8 cellular contexts compared by ENCODE assay signal in the genomic region with DNA sequence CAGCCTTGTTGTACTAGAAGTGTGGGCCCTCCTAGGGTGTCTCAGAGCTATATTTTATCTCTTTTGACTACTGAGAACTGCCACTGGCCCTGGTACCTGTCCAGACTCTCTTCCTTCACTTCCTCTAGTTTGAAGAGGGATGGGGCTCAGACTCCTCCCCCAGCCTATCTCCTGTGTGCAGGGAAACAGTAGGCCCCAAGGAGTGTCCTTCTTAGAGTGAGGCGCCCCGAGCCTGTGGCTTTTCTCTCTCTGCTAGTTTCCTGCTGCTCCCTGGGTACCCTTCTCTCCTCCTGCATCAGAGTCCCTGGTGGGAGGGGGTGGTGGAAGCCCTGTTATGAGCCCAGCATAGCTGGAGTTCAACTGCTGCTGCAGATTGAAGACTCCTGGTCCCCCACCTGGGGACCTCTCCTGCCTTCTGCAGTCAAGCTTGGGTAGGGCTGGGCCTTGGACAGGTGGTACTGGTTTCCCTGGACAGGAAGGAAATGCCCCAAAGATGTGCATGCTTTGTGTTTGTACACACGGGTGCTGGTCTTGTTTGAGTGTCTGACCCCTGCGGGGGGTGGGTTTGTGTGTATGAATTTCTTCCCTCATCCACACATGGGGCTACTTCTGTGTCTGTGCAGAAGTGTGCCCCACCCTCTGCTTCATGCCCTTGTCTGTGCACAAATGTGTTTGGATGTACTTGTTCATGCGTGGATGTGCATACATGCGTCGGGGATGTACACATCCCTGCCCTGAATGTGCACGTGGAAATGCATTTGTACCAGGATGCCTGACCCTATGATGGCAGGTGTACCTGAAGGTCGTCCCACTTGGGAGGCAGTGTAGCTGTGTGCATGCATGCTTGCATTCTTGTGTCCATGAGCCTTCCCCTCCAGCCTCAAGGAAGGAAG. TPM values are rescaled to one million over a fixed set of nuclear protein-coding genes. Genes with fewer than 3 reads are reported as not detected.
DNase-seq lines count a peak whose midpoint lies in the region; ATAC-seq and TF ChIP-seq lines count a peak whose summit lies in the region.

No MANE protein-coding gene starts in this region.

- DNase-seq in DND-41 (peak; percentile 55), OCI-M1 (lab: John Stamatoyannopoulos, UW) (peak; percentile 40), endothelial cell (ENCODE audit: low spot score) (no peak), ovary (peak in 4 of 5 donors; percentile 10 to 29 (median 22)), G401 (ENCODE audit: low spot score) (no peak)

- H3K4me1 ChIP-seq in DND-41 (ENCODE audit: insufficient read depth, low read length) (peaks cover 37% of the 10 kb centered on the region), ovary (ENCODE audit: insufficient read depth) (peaks cover 30% of the 10 kb centered on the region)

- H3K79me2 ChIP-seq in DND-41 (ENCODE audit: insufficient read depth, low read length) = peaks cover 7% of the 10 kb centered on the region

- H3K4me3 Mint-ChIP-seq in endothelial cell (ENCODE audit: unreplicated experiment) = peak overlapping the region; percentile 71

- no peak overlapping the region for H3K27ac ChIP-seq in DND-41 (ENCODE audit: low read length)
- peak overlapping the region in 1 of 2 donors; percentile 35 for H3K27ac ChIP-seq in ovary

- H4K20me1 ChIP-seq in DND-41 (ENCODE audit: insufficient read depth, low read length) = peaks cover 16% of the 10 kb centered on the region; the same call in 1 of the 2 replicates

- H3K27ac Mint-ChIP-seq in endothelial cell (ENCODE audit: unreplicated experiment) = peak overlapping the region; percentile 89

- no peak for ATAC-seq in DND-41 (ENCODE audit: insufficient read depth, low read depth)
- no peak for ATAC-seq in HG03108 (IDR thresholded peaks at IDR 0.05; ENCODE audit: unreplicated experiment)
- no peak for ATAC-seq in GM19467 (IDR thresholded peaks at IDR 0.05; ENCODE audit: unreplicated experiment)
- no peak for ATAC-seq in HG03025 (IDR thresholded peaks at IDR 0.05; ENCODE audit: low FRiP score, unreplicated experiment)

- no peak overlapping the region for H3K4me3 ChIP-seq in DND-41 (ENCODE audit: low read depth in 1 of 2, low read length in 2 of 2)
- no peak overlapping the region for H3K4me3 ChIP-seq in ovary

- peaks cover 19% of the 10 kb centered on the region for H3K27me3 Mint-ChIP-seq in endothelial cell (ENCODE audit: unreplicated experiment)

- intact Hi-C loops in ovary (cut with DNase I) = loop anchor here in 1 of 4 donors (5.0 kb wide), 1 partner anchor 36 kb away; no protein-coding TSS in a partner anchor

- in situ Hi-C loops in G401 (cut with HindIII; ENCODE audit: low sequenced_read_pairs) = loop anchor here (25.0 kb wide), 1 partner anchor 254 kb away; the partner anchor contains the start of genes MED24 and THRA

- H2AFZ ChIP-seq in DND-41 (ENCODE audit: low read depth, low read length) = no peak overlapping the region

- WGBS in ovary, 3 donors = 54 to 60% (median 57%) methylated on average over 9 of the region's 9 CpGs

- peaks cover 60% of the 10 kb centered on the region for H3K4me1 Mint-ChIP-seq in endothelial cell (ENCODE audit: unreplicated experiment)

- no peak overlapping the region for H3K4me2 ChIP-seq in DND-41 (ENCODE audit: insufficient read depth, low read length)

- H3K36me3 ChIP-seq in DND-41 (ENCODE audit: insufficient read depth, low read length) (no peaks in the 10 kb centered on the region), ovary (no peaks in the 10 kb centered on the region)

- H3K36me3 Mint-ChIP-seq in endothelial cell (ENCODE audit: low read depth, unreplicated experiment) = no peaks in the 10 kb centered on the region

- no peak overlapping the region for H3K9ac ChIP-seq in DND-41 (ENCODE audit: low read depth, low read length)

- TF ChIP-seq EP300 in ovary (IDR thresholded peaks at IDR 0.05) = no peak

- no peak for TF ChIP-seq POLR2A in ovary (IDR thresholded peaks at IDR 0.05)

- TF ChIP-seq CTCF in DND-41 (IDR thresholded peaks at IDR 0.05; ENCODE audit: borderline replicate concordance, extremely low read depth, low read length, poor library complexity, severe bottlenecking) (no peak), endothelial cell (IDR thresholded peaks at IDR 0.05; ENCODE audit: unreplicated experiment) (no peak), ovary (IDR thresholded peaks at IDR 0.05) (no peak)

- H3K9me3 Mint-ChIP-seq in endothelial cell (ENCODE audit: unreplicated experiment) = no peaks in the 10 kb centered on the region

- no peaks in the 10 kb centered on the region for H3K27me3 ChIP-seq in DND-41 (ENCODE audit: insufficient read depth, low read length, poor library complexity)
- H3K27me3 ChIP-seq in ovary = no peaks in the 10 kb centered on the region

- H3K9me3 ChIP-seq in DND-41 (ENCODE audit: insufficient read depth, low read length, severe bottlenecking) (no peaks in the 10 kb centered on the region), ovary (no peaks in the 10 kb centered on the region)

RNA-seq across cellular contexts. Expression of gene RARA, which starts 6.9 kb away (rescaled TPM):
- 42.8 TPM for total RNA-seq in endothelial cell (ENCODE audit: unreplicated experiment)
- 100 to 1,000 TPM in 1 of 7 donors, 10 to 100 TPM in 6; 19.8 to 100 (median 62.2) TPM for total RNA-seq in ovary
- polyA plus RNA-seq in ovary = 10 to 100 TPM; 21.8 to 39.9 TPM
- total RNA-seq in G401 (2014; rRNA removed; shearing (Covaris generic)) = 9.5 and 11.8 TPM in 2 replicates

RNA-seq across cellular contexts. Expression of gene CDC6, which starts 28.2 kb away (rescaled TPM):
- total RNA-seq in endothelial cell (ENCODE audit: unreplicated experiment) = 18.2 TPM
- total RNA-seq in ovary = 1 to 10 TPM in 3 of 7 donors, under 1 TPM in 4; 0.34 to 3.8 (median 0.76) TPM
- 1 to 10 TPM in 1 of 2 donors, under 1 TPM in 1; 0.80 to 3.3 TPM for polyA plus RNA-seq in ovary
- 34.1 and 53.5 TPM in 2 replicates for total RNA-seq in G401 (2014; rRNA removed; shearing (Covaris generic))

RNA-seq across cellular contexts. Expression of gene GJD3, which starts 48.6 kb away (rescaled TPM):
- 1.1 TPM for total RNA-seq in endothelial cell (ENCODE audit: unreplicated experiment)
- 1 to 10 TPM in 2 of 7 donors, under 1 TPM in 3, not detected in 2; 0.66 to 1.8 (median 0.92) TPM for total RNA-seq in ovary
- polyA plus RNA-seq in ovary = under 1 TPM in 1 of 2 donors, not detected in 1; 0.24 TPM
- total RNA-seq in G401 (2014; rRNA removed; shearing (Covaris generic)) = not detected in 2 replicates

Comparison
In these comparisons a context has a peak if more than half of its experiments do, and no peak if none do; other contexts are left out.
1. DNase-seq: peak in DND-41 (single experiment), OCI-M1 (single experiment) and ovary (4 of 5); none in endothelial cell (single experiment) and G401 (single experiment).